Comparison of ENCODE assay signal across 21 cellular contexts in genomic region chr18:58570360-58571064, GRCh38. TPM values are rescaled to one million over a fixed set of nuclear protein-coding genes. Genes with fewer than 3 reads are reported as not detected.
DNase-seq lines count a peak whose midpoint lies in the region; ATAC-seq and TF ChIP-seq lines count a peak whose summit lies in the region.
"Had no signal": no experiment of that assay in that cellular context is flagged by ENCODE, and none has a peak within 500 bp of the region (broad histone marks: within the 10 kb centered on the region; RNA-seq: fewer than 3 reads in every experiment).

No MANE protein-coding gene starts in this region.

- H3K36me3 Mint-ChIP-seq in stimulated activated effector memory CD8-positive, alpha-beta T cell treated with anti-CD3 and anti-CD28 coated beads, Interleukin-12 subunit alpha, Interleukin-12 subunit beta, amount 100 ng/mL, for 72 hours, result peaks cover 4% of the 10 kb centered on the region
- H3K36me3 Mint-ChIP-seq: mesothelial cell of epicardium, neural progenitor cell had no signal

- H3K27me3 ChIP-seq in cardiac muscle cell (no peaks in the 10 kb centered on the region), KMS-11 (ENCODE audit: insufficient read depth, low read depth) (no peaks in the 10 kb centered on the region)
- H3K27me3 ChIP-seq: brain microvascular endothelial cell, neural progenitor cell, SJSA1, vagina had no signal

- ATAC-seq in Right ventricle myocardium superior (ENCODE audit: poor library complexity), result no peak
- peak; percentile 50 for ATAC-seq in stimulated activated effector memory CD8-positive, alpha-beta T cell treated with anti-CD3 and anti-CD28 coated beads, Interleukin-12 subunit alpha, Interleukin-12 subunit beta, amount 100 ng/mL, for 72 hours

- no peaks in the 10 kb centered on the region for H3K4me1 ChIP-seq in cardiac muscle cell (ENCODE audit: low read depth)
- peaks cover 45% of the 10 kb centered on the region for H3K4me1 ChIP-seq in KMS-11 (ENCODE audit: low read depth, poor library complexity, severe bottlenecking)
- H3K4me1 ChIP-seq: neural progenitor cell had no signal

- no peaks in the 10 kb centered on the region for H4K20me1 ChIP-seq in KMS-11 (ENCODE audit: insufficient read depth)

- no peak overlapping the region for H3K9ac ChIP-seq in KMS-11
- H3K9ac ChIP-seq: neural progenitor cell had no signal

- H3K4me2 ChIP-seq in KMS-11, result peak overlapping the region; percentile 5; the same call in 1 of the 2 replicates
- H3K4me2 ChIP-seq: neural progenitor cell had no signal

- no peaks in the 10 kb centered on the region for H3K79me2 ChIP-seq in KMS-11 (ENCODE audit: insufficient read depth, low read depth)

- H3K27ac ChIP-seq in cardiac muscle cell (peak overlapping the region; percentile 20), KMS-11 (no peak overlapping the region)
- H3K27ac ChIP-seq: brain microvascular endothelial cell, epithelial cell of prostate, neural progenitor cell, vagina had no signal

- intact Hi-C loops in Right ventricle myocardium superior (cut with DNase I), result no loop called here

- H3K4me3 Mint-ChIP-seq in stimulated activated effector memory CD8-positive, alpha-beta T cell treated with anti-CD3 and anti-CD28 coated beads, Interleukin-12 subunit alpha, Interleukin-12 subunit beta, amount 100 ng/mL, for 72 hours, result no peak overlapping the region
- H3K4me3 Mint-ChIP-seq: dendritic cell treated with granulocyte-macrophage colony-stimulating factor and Interleukin-4, amounts not matched to agents 40 ng/mL and 50 ng/mL, for 4 days; mesothelial cell of epicardium; neural progenitor cell had no signal

- H3K36me3 ChIP-seq in cardiac muscle cell (peaks cover 9% of the 10 kb centered on the region), KMS-11 (ENCODE audit: insufficient read depth) (no peaks in the 10 kb centered on the region)
- H3K36me3 ChIP-seq: brain microvascular endothelial cell, neural progenitor cell, vagina had no signal

- DNase-seq in cardiac muscle cell (ENCODE audit: low read depth in 1 of 2, low spot score in 1 of 2) (no peak), Right ventricle myocardium superior (no peak), fibroblast of peridontal ligament (ENCODE audit: extremely low read depth) (peak; percentile 70), DMS79 (lab: John Stamatoyannopoulos, UW) (no peak), activated gamma-delta T cell (lab: John Stamatoyannopoulos, UW) (no peak), NOMO-1 treated with DMSO at 0.1 percent for 48 hours (lab: John Stamatoyannopoulos, UW; ENCODE audit: unreplicated experiment) (no peak)
- DNase-seq in stimulated activated effector memory CD8-positive, alpha-beta T cell treated with anti-CD3 and anti-CD28 coated beads, Interleukin-12 subunit alpha, Interleukin-12 subunit beta, amount 100 ng/mL, for 72 hours (ENCODE audit: low spot score in 2 of 2), result no peak
- DNase-seq: activated CD4-positive, CD25-positive, alpha-beta regulatory T cell treated with anti-CD3 and anti-CD28 coated beads, Interleukin-2, amount 50 U/mL, for 72 hours; activated naive CD4-positive, alpha-beta T cell treated with anti-CD3 and anti-CD28 coated beads, Interleukin-2, amount 50 U/mL, for 16 hours; brain microvascular endothelial cell; NCI-H2081; NCI-H510A treated with DMSO at 0.1 percent for 48 hours; OCI-M1; retina had no signal

- H2AFZ ChIP-seq in KMS-11 (ENCODE audit: low read depth), result no peak overlapping the region
- H2AFZ ChIP-seq: neural progenitor cell had no signal

- H3K4me3 ChIP-seq in cardiac muscle cell (no peak overlapping the region), KMS-11 (IDR thresholded peaks at IDR 0.05; ENCODE audit: insufficient read depth, low read depth, low read length) (no peak overlapping the region)
- H3K4me3 ChIP-seq: neural progenitor cell, SJSA1, vagina had no signal

- peaks cover 6% of the 10 kb centered on the region for H3K4me1 Mint-ChIP-seq in stimulated activated effector memory CD8-positive, alpha-beta T cell treated with anti-CD3 and anti-CD28 coated beads, Interleukin-12 subunit alpha, Interleukin-12 subunit beta, amount 100 ng/mL, for 72 hours

- H3K27ac Mint-ChIP-seq in stimulated activated effector memory CD8-positive, alpha-beta T cell treated with anti-CD3 and anti-CD28 coated beads, Interleukin-12 subunit alpha, Interleukin-12 subunit beta, amount 100 ng/mL, for 72 hours, result no peak overlapping the region
- H3K27ac Mint-ChIP-seq: dendritic cell treated with granulocyte-macrophage colony-stimulating factor and Interleukin-4, amounts not matched to agents 40 ng/mL and 50 ng/mL, for 4 days; mesothelial cell of epicardium; neural progenitor cell had no signal

- no peak for TF ChIP-seq CTCF in cardiac muscle cell (IDR thresholded peaks at IDR 0.05; ENCODE audit: low read depth, low read length)
- no peak for TF ChIP-seq CTCF in KMS-11 (conservative IDR thresholded peaks at IDR 0.05; ENCODE audit: low read depth, low read length)

- H3K9me3 Mint-ChIP-seq in stimulated activated effector memory CD8-positive, alpha-beta T cell treated with anti-CD3 and anti-CD28 coated beads, Interleukin-12 subunit alpha, Interleukin-12 subunit beta, amount 100 ng/mL, for 72 hours, result no peaks in the 10 kb centered on the region
- H3K9me3 Mint-ChIP-seq: dendritic cell treated with granulocyte-macrophage colony-stimulating factor and Interleukin-4, amounts not matched to agents 40 ng/mL and 50 ng/mL, for 4 days had no signal

- H3K9me3 ChIP-seq in cardiac muscle cell (ENCODE audit: low read depth), result no peaks in the 10 kb centered on the region
- H3K9me3 ChIP-seq: SJSA1, vagina had no signal

RNA-seq across cellular contexts. Expression of gene ALPK2, which starts 58.4 kb away (rescaled TPM):
- total RNA-seq in cardiac muscle cell (225 and 367 TPM in 2 replicates), Right ventricle myocardium superior (216 TPM)
- polyA plus RNA-seq in cardiac muscle cell, result 110 and 152 TPM in 2 replicates
